In genomic region chr3:138937690-138938055, GRCh38 we compare ENCODE assay signal across 1 cellular context.
TF ChIP-seq lines count a peak whose summit lies in the region.

No MANE protein-coding gene starts in this region.

TF ChIP-seq in neural cell, 6 proteins besides CTCF, POLR2A, EP300 and RAD21:
- TF ChIP-seq REST (IDR thresholded peaks at IDR 0.05; ENCODE audit: borderline replicate concordance) (no peak), TAF1 (IDR thresholded peaks at IDR 0.05; ENCODE audit: low read depth) (no peak), MXI1 (conservative IDR thresholded peaks at IDR 0.05; ENCODE audit: poor library complexity, severe bottlenecking) (no peak), SMC3 (conservative IDR thresholded peaks at IDR 0.05; ENCODE audit: poor library complexity) (no peak), POLR2AphosphoS5 (IDR thresholded peaks at IDR 0.05) (no peak), EZH2 (IDR thresholded peaks at IDR 0.05; ENCODE audit: borderline replicate concordance, insufficient read depth, low read length, poor library complexity, severe bottlenecking) (no peak)
